ENCODE assay signal across 1 cellular context in genomic region chr11:996681-997080, GRCh38.
A peak's percentile ranks its signal among the peaks of the same experiment; 100 is the strongest.
TF ChIP-seq lines count a peak whose summit lies in the region.

No MANE protein-coding gene starts in this region.

TF ChIP-seq in GM12878, 131 proteins besides CTCF, POLR2A, EP300 and RAD21 (continued from another document and continues in another):
- no peak for TF ChIP-seq ZBTB4 (CRISPR knock-in tag; IDR thresholded peaks at IDR 0.05)
- no peak for TF ChIP-seq ZNF24 (IDR thresholded peaks at IDR 0.05)
- TF ChIP-seq RUNX3 (IDR thresholded peaks at IDR 0.05; ENCODE audit: low read length): peak; percentile 73
- no peak for TF ChIP-seq IRF3 (IDR thresholded peaks at IDR 0.05)
- TF ChIP-seq SIX5 (IDR thresholded peaks at IDR 0.05; ENCODE audit: low read depth, low read length, severe bottlenecking): no peak
- no peak for TF ChIP-seq RB1 (IDR thresholded peaks at IDR 0.05; ENCODE audit: borderline replicate concordance)
- no peak for TF ChIP-seq NFXL1 (IDR thresholded peaks at IDR 0.05; ENCODE audit: borderline replicate concordance)
- TF ChIP-seq SIN3A (IDR thresholded peaks at IDR 0.05; ENCODE audit: low read depth, low read length): no peak
- TF ChIP-seq E4F1 (IDR thresholded peaks at IDR 0.05; ENCODE audit: borderline replicate concordance, partially characterized antibody): no peak
- 0 out of 2 replicates have a peak, but pooled peaks have one; percentile 59 for TF ChIP-seq PAX5 (IDR thresholded peaks at IDR 0.05; ENCODE audit: borderline replicate concordance, low read depth, low read length)
- TF ChIP-seq IKZF1 (conservative IDR thresholded peaks at IDR 0.05): peak; percentile 75
- peak; percentile 10; the same call in 1 of the 2 replicates for TF ChIP-seq CREM (IDR thresholded peaks at IDR 0.05; ENCODE audit: low read depth)
- TF ChIP-seq SRF (IDR thresholded peaks at IDR 0.05; ENCODE audit: low read depth in 2 of 2, low read length in 2 of 2): no peak
- TF ChIP-seq SREBF1 (IDR thresholded peaks at IDR 0.05; ENCODE audit: low read length): no peak
- TF ChIP-seq BACH1 (IDR thresholded peaks at IDR 0.05; ENCODE audit: borderline replicate concordance): no peak
- TF ChIP-seq IRF5 (IDR thresholded peaks at IDR 0.05; ENCODE audit: borderline replicate concordance): no peak
- no peak for TF ChIP-seq DPF2 (IDR thresholded peaks at IDR 0.05)
- TF ChIP-seq NR2F1 (conservative IDR thresholded peaks at IDR 0.05): no peak
- TF ChIP-seq ATF2 (IDR thresholded peaks at IDR 0.05; ENCODE audit: low read length): no peak
- no peak for TF ChIP-seq ZNF217 (IDR thresholded peaks at IDR 0.05)
- 0 out of 2 replicates have a peak, but pooled peaks have one; percentile 29 for TF ChIP-seq BCL11A (IDR thresholded peaks at IDR 0.05; ENCODE audit: low read depth, low read length)
- TF ChIP-seq ZZZ3 (IDR thresholded peaks at IDR 0.05; ENCODE audit: control insufficient read depth, insufficient read length, low read depth): no peak
- TF ChIP-seq MYB (IDR thresholded peaks at IDR 0.05; ENCODE audit: borderline replicate concordance, low read depth, low read length): no peak
- no peak for TF ChIP-seq PBX3 (IDR thresholded peaks at IDR 0.05; ENCODE audit: insufficient replicate concordance, low read depth, low read length)
- peak; percentile 32 to 33; a peak in 2 of 4 replicates for TF ChIP-seq IKZF2 (IDR thresholded peaks at IDR 0.05)
- no peak for TF ChIP-seq MTA2 (IDR thresholded peaks at IDR 0.05; ENCODE audit: low read depth)
- no peak for TF ChIP-seq SREBF2 (IDR thresholded peaks at IDR 0.05; ENCODE audit: low read length)
- TF ChIP-seq EED (IDR thresholded peaks at IDR 0.05; ENCODE audit: low read depth): peak; percentile 25; the same call in 1 of the 2 replicates
- no peak for TF ChIP-seq RELA (IDR thresholded peaks at IDR 0.05; ENCODE audit: borderline replicate concordance, partially characterized antibody)
- no peak for TF ChIP-seq CHD4 (IDR thresholded peaks at IDR 0.05)
- TF ChIP-seq TCF7 (IDR thresholded peaks at IDR 0.05; ENCODE audit: borderline replicate concordance): no peak
- peak in 1 of 2 experiments; percentile 54; a peak in 2 of 4 replicates for TF ChIP-seq BHLHE40 (IDR thresholded peaks at IDR 0.05; ENCODE audit: borderline replicate concordance in 1 of 2, low read depth in 2 of 2, low read length in 1 of 2)
- TF ChIP-seq MTA3 (IDR thresholded peaks at IDR 0.05; ENCODE audit: borderline replicate concordance, low read length): no peak
- TF ChIP-seq CHD2 (IDR thresholded peaks at IDR 0.05; ENCODE audit: borderline replicate concordance, low read depth, low read length): no peak
- TF ChIP-seq FOS (IDR thresholded peaks at IDR 0.05; ENCODE audit: borderline replicate concordance, extremely low read depth, insufficient read length): no peak
- TF ChIP-seq HDAC2 (IDR thresholded peaks at IDR 0.05): no peak
- 0 out of 2 replicates have a peak, but pooled peaks have one; percentile 22 for TF ChIP-seq ATF7 (IDR thresholded peaks at IDR 0.05; ENCODE audit: low read depth)
- no peak for TF ChIP-seq TCF12 (IDR thresholded peaks at IDR 0.05; ENCODE audit: low read depth, low read length)
- TF ChIP-seq SMC3 (IDR thresholded peaks at IDR 0.05; ENCODE audit: borderline replicate concordance, low read length): no peak
- TF ChIP-seq ZBTB40 (IDR thresholded peaks at IDR 0.05; ENCODE audit: borderline replicate concordance): no peak
- TF ChIP-seq ZBED1 (IDR thresholded peaks at IDR 0.05; ENCODE audit: borderline replicate concordance): no peak
- no peak for TF ChIP-seq FOXM1 (IDR thresholded peaks at IDR 0.05; ENCODE audit: low read depth, low read length)
- no peak for TF ChIP-seq NRF1 (conservative IDR thresholded peaks at IDR 0.05; ENCODE audit: low read depth, low read length)
- TF ChIP-seq ZNF622 (IDR thresholded peaks at IDR 0.05): no peak
- TF ChIP-seq NKRF (conservative IDR thresholded peaks at IDR 0.05): no peak
- TF ChIP-seq EGR1 (IDR thresholded peaks at IDR 0.05; ENCODE audit: borderline replicate concordance in 1 of 2, low read depth in 2 of 2, low read length in 2 of 2): peak in 1 of 2 experiments; percentile 43; a peak in 1 of 3 replicates
- TF ChIP-seq NR2C1 (IDR thresholded peaks at IDR 0.05): no peak
